In the genomic region with DNA sequence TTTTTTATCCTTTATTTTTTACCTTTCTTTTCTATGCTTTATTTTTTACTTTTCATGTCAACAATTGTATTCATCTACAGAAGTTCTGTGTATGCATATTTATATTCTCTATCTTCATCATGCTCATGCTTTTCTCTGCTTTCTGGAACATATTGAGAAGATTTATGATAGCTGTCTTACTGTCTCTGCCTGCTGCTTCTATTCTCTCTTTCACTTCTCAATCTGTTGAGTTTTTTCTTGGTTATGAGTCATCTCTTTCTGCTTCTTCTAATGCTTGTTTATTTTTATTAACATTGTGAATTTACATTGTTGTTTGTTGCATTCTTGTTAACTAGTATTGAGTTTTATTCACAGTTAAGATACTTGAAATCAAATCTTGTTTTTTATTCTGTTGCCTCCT, we compare ENCODE assay signal across 1 cellular context.
TF ChIP-seq lines count a peak whose summit lies in the region.

No MANE protein-coding gene starts in this region.

TF ChIP-seq in A549, 52 proteins besides CTCF, POLR2A, EP300 and RAD21 (continued from another document):
- no peak for TF ChIP-seq FOSL2 (IDR thresholded peaks at IDR 0.05)
- 0 out of 2 replicates have a peak, but pooled peaks have one; percentile 19 for TF ChIP-seq FOSL2 (CRISPR knock-in tag; IDR thresholded peaks at IDR 0.05)
